Comparison of ENCODE assay signal across 16 cellular contexts in the genomic region with DNA sequence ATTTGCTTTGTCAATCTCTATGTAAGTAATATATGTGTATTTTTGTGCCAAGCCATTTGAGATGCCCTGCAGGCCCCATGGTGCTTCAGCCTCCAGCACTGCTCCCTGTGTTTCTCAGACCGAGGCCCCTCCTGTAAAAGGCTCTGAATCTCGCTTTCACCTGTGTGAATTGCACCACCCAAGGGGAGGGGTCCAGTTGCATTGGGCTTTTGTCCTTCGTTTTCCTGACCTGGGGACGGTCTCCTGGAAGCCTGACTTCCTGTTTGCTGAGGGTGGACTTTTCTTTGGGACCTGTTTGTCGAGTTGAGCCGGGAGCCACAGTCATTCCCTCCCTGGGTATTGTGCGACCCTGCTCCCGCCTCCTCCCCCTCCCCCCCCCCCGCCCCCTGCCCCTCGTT. TPM values are rescaled to one million over a fixed set of nuclear protein-coding genes. Genes with fewer than 3 reads are reported as not detected.
DNase-seq lines count a peak whose midpoint lies in the region; ATAC-seq, FAIRE-seq and TF ChIP-seq lines count a peak whose summit lies in the region.
"Had no signal": no experiment of that assay in that cellular context is flagged by ENCODE, and none has a peak within 500 bp of the region (broad histone marks: within the 10 kb centered on the region; RNA-seq: fewer than 3 reads in every experiment).

No MANE protein-coding gene starts in this region.

- peaks cover 27% of the 10 kb centered on the region for H3K79me1 ChIP-seq in mesendoderm (ENCODE audit: low read length)

- H3K9me3 ChIP-seq in HepG2 (ENCODE audit: low read length) (no peaks in the 10 kb centered on the region), right lobe of liver (no peaks in the 10 kb centered on the region), Peyer's patch (no peaks in the 10 kb centered on the region)
- H3K9me3 ChIP-seq: heart right ventricle had no signal

- no peak overlapping the region for H2BK120ac ChIP-seq in mesendoderm (ENCODE audit: low read depth, low read length)

- H3K36me3 ChIP-seq in HepG2 (replicated peaks in 1 of 2; ENCODE audit: control insufficient read depth in 1 of 2, insufficient read depth in 2 of 2, low read length in 2 of 2): no peaks in the 10 kb centered on the region
- H3K36me3 ChIP-seq in right lobe of liver: no peaks in the 10 kb centered on the region
- no peaks in the 10 kb centered on the region for H3K36me3 ChIP-seq in Peyer's patch
- no peaks in the 10 kb centered on the region for H3K36me3 ChIP-seq in mesendoderm (ENCODE audit: control insufficient read depth, insufficient read depth, low read length)
- H3K36me3 ChIP-seq: heart right ventricle had no signal

- H3K4me2 ChIP-seq in HepG2 (ENCODE audit: low read depth, low read length): peak overlapping the region; percentile 74
- H3K4me2 ChIP-seq in mesendoderm (ENCODE audit: low read length): no peak overlapping the region

- no peak overlapping the region for H3K23ac ChIP-seq in mesendoderm (ENCODE audit: low read length)

- TF ChIP-seq POLR2A in HepG2 (IDR thresholded peaks at IDR 0.05; ENCODE audit: insufficient read depth in 1 of 2, low read depth in 2 of 2, low read length in 2 of 2): no peak
- TF ChIP-seq POLR2A in right lobe of liver (IDR thresholded peaks at IDR 0.05): no peak
- no peak for TF ChIP-seq POLR2A in Peyer's patch (IDR thresholded peaks at IDR 0.05)

- intact Hi-C loops in HepG2 (cut with micrococcal nuclease; ENCODE audit: unreplicated experiment) (loop anchor here (2.0 to 5.0 kb wide), 4 partner anchors 28 to 48 kb away; partner anchors contain the start of gene AGAP1), right lobe of liver (cut with DNase I) (no loop called here)

- H3K27ac ChIP-seq in HepG2 (ENCODE audit: extremely low read length, insufficient read depth, low read length): peak overlapping the region; percentile 67
- no peak overlapping the region for H3K27ac ChIP-seq in right lobe of liver
- H3K27ac ChIP-seq in Peyer's patch: peak overlapping the region in 3 of 4 donors; percentile 17 to 75 (median 61)
- no peak overlapping the region for H3K27ac ChIP-seq in mesendoderm (ENCODE audit: low read depth, low read length)
- H3K27ac ChIP-seq: GM23248, heart right ventricle had no signal

- H3K4me1 ChIP-seq in HepG2 (ENCODE audit: insufficient read depth, low read length) (peaks cover 91% of the 10 kb centered on the region), right lobe of liver (peaks cover 0 to 6% (median 2%) of the 10 kb centered on the region in 4 donors), Peyer's patch (peaks cover 0 to 43% (median 2%) of the 10 kb centered on the region in 4 donors), mesendoderm (ENCODE audit: control insufficient read depth, low read depth, low read length) (no peaks in the 10 kb centered on the region)

- no peak overlapping the region for H2BK15ac ChIP-seq in mesendoderm (replicated peaks; ENCODE audit: low read depth)

- H2AK5ac ChIP-seq in mesendoderm (ENCODE audit: low read length): no peak overlapping the region

- H2AFZ ChIP-seq in HepG2 (ENCODE audit: low read length): no peak overlapping the region
- H2AFZ ChIP-seq: GM23248 had no signal

- in situ Hi-C loops in HepG2 (cut with HindIII; ENCODE audit: extremely low pct_ligation_motif_present, low pct_unique_long_range_greater_than_20kb): no loop called here

- DNase-seq in HepG2 (ENCODE audit: low spot score): peak; percentile 96
- DNase-seq in right lobe of liver: no peak
- peak in 2 of 3 donors; percentile 55 to 63 for DNase-seq in Peyer's patch
- peak; percentile 82 for DNase-seq in mesendoderm
- no peak for DNase-seq in NCI-H774 (lab: John Stamatoyannopoulos, UW)
- DNase-seq in NCI-H1105 (lab: John Stamatoyannopoulos, UW): no peak
- DNase-seq: ACHN; CD4-positive, alpha-beta memory T cell; effector CD8-positive, alpha-beta T cell; heart right ventricle; NCI-H1930; stimulated activated naive CD4-positive, alpha-beta T cell had no signal

- ATAC-seq in HepG2: peak; percentile 84
- ATAC-seq in right lobe of liver: no peak
- ATAC-seq in HG03025 (IDR thresholded peaks at IDR 0.05; ENCODE audit: low FRiP score, unreplicated experiment): no peak
- ATAC-seq in HG02981 (IDR thresholded peaks at IDR 0.05; ENCODE audit: unreplicated experiment): no peak

- H3K79me2 ChIP-seq in HepG2 (ENCODE audit: insufficient read depth, low read length) (peaks cover 77% of the 10 kb centered on the region), mesendoderm (ENCODE audit: control insufficient read depth, insufficient read depth, low read length) (peaks cover 41% of the 10 kb centered on the region)

- H4K8ac ChIP-seq in mesendoderm (ENCODE audit: low read depth, low read length): no peak overlapping the region

- no peak for TF ChIP-seq RAD21 in HepG2 (CRISPR knock-in tag; IDR thresholded peaks at IDR 0.05)

- no peak for FAIRE-seq in HepG2 (lab: Jason Lieb, UNC)
- FAIRE-seq: urothelium cell line had no signal

- no peak overlapping the region for H3K56ac ChIP-seq in mesendoderm (ENCODE audit: low read length)

- H4K20me1 ChIP-seq in HepG2 (ENCODE audit: insufficient read depth, low read length): peaks cover 10% of the 10 kb centered on the region

- BruUV-seq in HepG2 (replicated peaks; lab: Mats Ljungman, UMichigan): no TSS peak

- H3K4ac ChIP-seq in mesendoderm (ENCODE audit: low read depth, low read length): no peak overlapping the region

- under 1% methylated on average over 10 of the region's 10 CpGs for WGBS in HepG2 (ENCODE audit: low lambda C conversion rate)
- WGBS in right lobe of liver (ENCODE audit: insufficient coverage, low coverage, low lambda C conversion rate, missing lambda C conversion rate): 62% methylated on average over 4 of the region's 10 CpGs
- WGBS in mesendoderm (ENCODE audit: extremely low coverage, insufficient coverage, low lambda C conversion rate): no CpG with 5 or more reads among the region's 10 CpGs

- H3K27me3 ChIP-seq in HepG2 (ENCODE audit: control insufficient read depth in 1 of 2, insufficient read depth in 2 of 2, low read length in 2 of 2): no peaks in the 10 kb centered on the region
- no peaks in the 10 kb centered on the region for H3K27me3 ChIP-seq in right lobe of liver
- no peaks in the 10 kb centered on the region for H3K27me3 ChIP-seq in Peyer's patch
- H3K27me3 ChIP-seq in mesendoderm (ENCODE audit: insufficient read depth, low read length, poor library complexity): no peaks in the 10 kb centered on the region
- H3K27me3 ChIP-seq: heart right ventricle had no signal

- no peak overlapping the region for H3K18ac ChIP-seq in mesendoderm (ENCODE audit: low read length)

- no peak overlapping the region for H4K5ac ChIP-seq in mesendoderm (ENCODE audit: low read length)

- CTCF ChIA-PET in HepG2 (lab: Yijun Ruan, JAX; ENCODE audit: low intra/inter-chr PET ratio, low total read pairs): no interaction called here

- POLR2A ChIA-PET in HepG2 (lab: Yijun Ruan, JAX): interaction anchor here (0.7 to 1.3 kb wide), 5 partner anchors 28 to 867 kb away, joined by 3 to 9 read pairs (median 4); no protein-coding TSS in a partner anchor

- H2BK5ac ChIP-seq in mesendoderm (ENCODE audit: low read length): no peak overlapping the region

- peak overlapping the region in 2 of 3 experiments; percentile 29 to 45; a peak in 3 of 6 replicates for H3K4me3 ChIP-seq in HepG2 (replicated peaks in 1 of 3; ENCODE audit: insufficient read depth in 1 of 3, low read depth in 2 of 3, low read length in 3 of 3)
- no peak overlapping the region for H3K4me3 ChIP-seq in right lobe of liver
- H3K4me3 ChIP-seq in Peyer's patch: no peak overlapping the region
- no peak overlapping the region for H3K4me3 ChIP-seq in mesendoderm (ENCODE audit: low read length)
- H3K4me3 ChIP-seq: GM23248, heart right ventricle had no signal

- peak; percentile 10; the same call in 1 of the 2 replicates for TF ChIP-seq CTCF in HepG2 (CRISPR knock-in tag; IDR thresholded peaks at IDR 0.05)
- TF ChIP-seq CTCF in right lobe of liver (IDR thresholded peaks at IDR 0.05): no peak
- no peak for TF ChIP-seq CTCF in Peyer's patch (IDR thresholded peaks at IDR 0.05)

- TF ChIP-seq EP300 in HepG2 (IDR thresholded peaks at IDR 0.05; ENCODE audit: low read depth in 2 of 2, low read length in 2 of 2): peak in 1 of 2 experiments; percentile 91; a peak in 2 of 4 replicates
- peak; percentile 77 for TF ChIP-seq EP300 in HepG2 (CRISPR knock-in tag; IDR thresholded peaks at IDR 0.05; ENCODE audit: borderline replicate concordance)

- H3K9ac ChIP-seq in HepG2 (ENCODE audit: insufficient read depth, low read depth, low read length) (peak overlapping the region; percentile 38), mesendoderm (ENCODE audit: low read length) (no peak overlapping the region)
- H3K9ac ChIP-seq: GM23248 had no signal

TF ChIP-seq in HepG2, 621 proteins besides CTCF, POLR2A, EP300 and RAD21 (continues in another document):
- TF ChIP-seq ZMYM4 (CRISPR knock-in tag; IDR thresholded peaks at IDR 0.05) (0 out of 2 replicates have a peak, but pooled peaks have one; percentile 13), ZNF564 (CRISPR knock-in tag; IDR thresholded peaks at IDR 0.05) (no peak)

RNA-seq across cellular contexts. Expression of gene AGAP1, which starts 48.9 kb away (rescaled TPM):
- total RNA-seq in HepG2 (2016; rRNA removed; fragmentation: Illumina TruSeq; extraction: Trizol) (21.2 and 21.3 TPM in 2 replicates), right lobe of liver (10 to 100 TPM in 3 of 6 experiments, 1 to 10 TPM in 3; 8.1 to 11.2 (median 9.8) TPM), Peyer's patch (10 to 100 TPM; 55.7 to 79.1 (median 66.9) TPM)
- 15.6 and 16.1 TPM in 2 replicates for total RNA-seq in HepG2 (2016; cell fraction: cytosol; rRNA removed; fragmentation: Illumina TruSeq; extraction: Trizol; ENCODE audit: low read depth)
- 20.4 and 23.5 TPM in 2 replicates for total RNA-seq in HepG2 (2016; cell fraction: insoluble cytoplasmic fraction; rRNA removed; fragmentation: Illumina TruSeq; extraction: Trizol)
- total RNA-seq in HepG2 (2016; cell fraction: membrane; rRNA removed; fragmentation: Illumina TruSeq; extraction: Trizol): 27.1 and 28.5 TPM in 2 replicates
- 28.8 and 34.0 TPM in 2 replicates for total RNA-seq in HepG2 (2016; cell fraction: nucleus; rRNA removed; fragmentation: Illumina TruSeq; extraction: Trizol)
- polyA plus RNA-seq in HepG2 (2011; rRNA removed): 27.5 and 32.7 TPM in 2 replicates
- polyA plus RNA-seq in HepG2 (2011; cell fraction: cytosol; rRNA removed): 19.3 and 22.2 TPM in 2 replicates
- 33.7 and 43.0 TPM in 2 replicates for polyA plus RNA-seq in HepG2 (2011; cell fraction: nucleus; rRNA removed)
- 20.5 and 29.8 TPM in 2 replicates for polyA plus RNA-seq in HepG2 (2012)
- 8.6 and 8.8 TPM in 2 replicates for polyA plus RNA-seq in HepG2 (2016; cell fraction: cytosol; fragmentation: Illumina TruSeq; extraction: Trizol; ENCODE audit: low read depth)
- polyA plus RNA-seq in HepG2 (2016; cell fraction: insoluble cytoplasmic fraction; fragmentation: Illumina TruSeq; extraction: Trizol; ENCODE audit: low read depth): 21.8 and 25.4 TPM in 2 replicates
- 26.9 and 28.8 TPM in 2 replicates for polyA plus RNA-seq in HepG2 (2016; cell fraction: membrane; fragmentation: Illumina TruSeq; extraction: Trizol; ENCODE audit: low read depth)
- 22.6 and 25.2 TPM in 2 replicates for polyA plus RNA-seq in HepG2 (2016; cell fraction: nucleus; fragmentation: Illumina TruSeq; extraction: Trizol; ENCODE audit: insufficient read depth, low read depth)
- 83.1 and 137 TPM in 2 replicates for polyA minus RNA-seq in HepG2 (2011; rRNA and poly(A)+ RNA removed; ENCODE audit: low replicate concordance)
- polyA minus RNA-seq in HepG2 (2011; cell fraction: cytosol; rRNA and poly(A)+ RNA removed): 22.7 and 29.5 TPM in 2 replicates
- polyA minus RNA-seq in HepG2 (2011; cell fraction: nucleus; rRNA and poly(A)+ RNA removed): 111 and 113 TPM in 2 replicates
- polyA plus RNA-seq in mesendoderm (2013, experiment 1 of 2): 17.4 TPM
- polyA plus RNA-seq in mesendoderm (2013, experiment 2 of 2): 16.8 TPM

Comparison
In these comparisons a context has a peak if more than half of its experiments do, and no peak if none do; other contexts are left out.
1. DNase-seq: peak in HepG2 (single experiment), Peyer's patch (2 of 3) and mesendoderm (single experiment); none in right lobe of liver (0 of 3), NCI-H774 (single experiment) and NCI-H1105 (single experiment).
2. H3K27ac ChIP-seq: peak in HepG2 (single experiment) and Peyer's patch (3 of 4); none in right lobe of liver (0 of 3) and mesendoderm (single experiment).
3. H3K4me3 ChIP-seq: peak in HepG2 (2 of 3); none in right lobe of liver (0 of 3), Peyer's patch (0 of 4) and mesendoderm (single experiment).